In genomic region chr5:159218595-159219023, GRCh38 we compare ENCODE assay signal across 19 cellular contexts. TPM values are rescaled to one million over a fixed set of nuclear protein-coding genes. Genes with fewer than 3 reads are reported as not detected.
DNase-seq lines count a peak whose midpoint lies in the region; ATAC-seq and TF ChIP-seq lines count a peak whose summit lies in the region.
"Had no signal": no experiment of that assay in that cellular context is flagged by ENCODE, and none has a peak within 500 bp of the region (broad histone marks: within the 10 kb centered on the region; RNA-seq: fewer than 3 reads in every experiment).

No MANE protein-coding gene starts in this region.

- H3K36me3 ChIP-seq in GM23248 (ENCODE audit: low read depth) = no peaks in the 10 kb centered on the region
- no peaks in the 10 kb centered on the region for H3K36me3 ChIP-seq in mesenchymal stem cell (ENCODE audit: control insufficient read depth in 1 of 2, insufficient read depth in 2 of 2, low read depth in 1 of 2, low read length in 2 of 2)
- H3K36me3 ChIP-seq: gastrocnemius medialis, upper lobe of left lung had no signal

- no peaks in the 10 kb centered on the region for H4K20me1 ChIP-seq in GM23248 (ENCODE audit: insufficient read depth)

- 49 to 56% methylated on average over 2 of the region's 2 CpGs for whole genome bisulfite sequencing in GM23248 (ENCODE audit: low coverage in 1 of 2, low lambda C conversion rate in 2 of 2, missing lambda C conversion rate in 2 of 2), 2 experiments
- 95% methylated on average over 2 of the region's 2 CpGs for WGBS in mesenchymal stem cell

- no peak overlapping the region for H3K27ac ChIP-seq in GM23248
- H3K27ac ChIP-seq in mesenchymal stem cell (ENCODE audit: low read length, poor library complexity, severe bottlenecking) = no peak overlapping the region
- H3K27ac ChIP-seq: gastrocnemius medialis, upper lobe of left lung had no signal

- no peak overlapping the region for H2BK5ac ChIP-seq in mesenchymal stem cell (ENCODE audit: low read depth, low read length, poor library complexity, severe bottlenecking)

- ATAC-seq in GM18517 (IDR thresholded peaks at IDR 0.05; ENCODE audit: unreplicated experiment) = no peak
- ATAC-seq in GM18858 (IDR thresholded peaks at IDR 0.05; ENCODE audit: unreplicated experiment) = no peak
- ATAC-seq: gastrocnemius medialis, left cardiac atrium, T-helper 17 cell had no signal

- H3K4me2 ChIP-seq in GM23248 (ENCODE audit: unreplicated experiment) = no peak overlapping the region
- H3K4me2 ChIP-seq in mesenchymal stem cell (ENCODE audit: low read length, poor library complexity, severe bottlenecking) = no peak overlapping the region

- H2AK5ac ChIP-seq in mesenchymal stem cell (ENCODE audit: low read length, severe bottlenecking) = no peak overlapping the region

- H3K27me3 ChIP-seq in GM23248 (replicated peaks; ENCODE audit: insufficient read depth) = no peaks in the 10 kb centered on the region
- no peaks in the 10 kb centered on the region for H3K27me3 ChIP-seq in mesenchymal stem cell (ENCODE audit: control insufficient read depth in 1 of 2, insufficient read depth in 1 of 2, low read length in 2 of 2)
- H3K27me3 ChIP-seq: gastrocnemius medialis, upper lobe of left lung had no signal

- H3K9ac ChIP-seq in GM23248 = no peak overlapping the region
- H3K9ac ChIP-seq in mesenchymal stem cell (ENCODE audit: low read length) = no peak overlapping the region

- no peak overlapping the region for H3K4ac ChIP-seq in mesenchymal stem cell (ENCODE audit: low read depth in 1 of 2, low read length in 2 of 2)

- H3K4me3 ChIP-seq in GM23248 (no peak overlapping the region), cardiac fibroblast (replicated peaks in 1 of 2; ENCODE audit: low read depth in 2 of 2, low read length in 2 of 2) (no peak overlapping the region), mesenchymal stem cell (ENCODE audit: insufficient read depth in 1 of 2, low read depth in 1 of 2, low read length in 2 of 2) (no peak overlapping the region)
- H3K4me3 ChIP-seq: gastrocnemius medialis, upper lobe of left lung had no signal

- H3F3A ChIP-seq in GM23248 (ENCODE audit: insufficient read depth) = no peaks in the 10 kb centered on the region

- TF ChIP-seq CTCF in cardiac fibroblast (IDR thresholded peaks at IDR 0.05; ENCODE audit: low read depth, low read length) = no peak

- H3K79me2 ChIP-seq in GM23248 (ENCODE audit: insufficient read depth) = no peaks in the 10 kb centered on the region

- H3K9me2 ChIP-seq in GM23248 (ENCODE audit: insufficient read depth) = no peaks in the 10 kb centered on the region

- H2BK120ac ChIP-seq in mesenchymal stem cell (ENCODE audit: low read depth, low read length) = no peak overlapping the region

- H4K8ac ChIP-seq in mesenchymal stem cell (ENCODE audit: low read length) = no peak overlapping the region

- 0 out of 2 replicates have a peak, but pooled peaks cover 6% of the 10 kb centered on the region for H3K4me1 ChIP-seq in GM23248 (ENCODE audit: insufficient read depth)
- H3K4me1 ChIP-seq in mesenchymal stem cell (ENCODE audit: control insufficient read depth, insufficient read depth, low read depth, low read length) = no peaks in the 10 kb centered on the region
- H3K4me1 ChIP-seq: gastrocnemius medialis had no signal

- DNase-seq in GM23248 (peak; percentile 39), OCI-M1 (lab: John Stamatoyannopoulos, UW) (peak; percentile 69), cardiac fibroblast (ENCODE audit: low read depth in 2 of 2) (peak; percentile 21 to 36), mesenchymal stem cell (peak; percentile 24), cerebellum (ENCODE audit: low spot score) (no peak)
- DNase-seq: activated CD4-positive, alpha-beta memory T cell treated with anti-CD3 and anti-CD28 coated beads for 36 hours; activated T-cell treated with anti-CD3 and anti-CD28 coated beads for 4 hours; anterior cingulate cortex; gastrocnemius medialis; KBM-7; left cardiac atrium; midbrain; NCI-H510A; SIG-M5; stimulated activated CD4-positive, alpha-beta T cell treated with anti-CD3 and anti-CD28 coated beads, Interleukin-2, amount 100 ng/mL, for 48 hours; T-helper 17 cell; upper lobe of left lung had no signal

- no peak overlapping the region for H2BK15ac ChIP-seq in mesenchymal stem cell (ENCODE audit: low read depth, poor library complexity, severe bottlenecking)

- H3K23ac ChIP-seq in mesenchymal stem cell (ENCODE audit: low read length in 2 of 2) = no peak overlapping the region

- no peak overlapping the region for H4K91ac ChIP-seq in mesenchymal stem cell (ENCODE audit: low read length)

- H3K79me1 ChIP-seq in mesenchymal stem cell (replicated peaks; ENCODE audit: low read length, poor library complexity, severe bottlenecking) = no peaks in the 10 kb centered on the region

- H3K18ac ChIP-seq in mesenchymal stem cell (ENCODE audit: low read depth in 1 of 2, low read length in 2 of 2) = no peak overlapping the region

- H2AFZ ChIP-seq in GM23248 (peak overlapping the region; percentile 35; the same call in 1 of the 2 replicates), mesenchymal stem cell (ENCODE audit: low read depth, low read length) (no peak overlapping the region)

- in situ Hi-C loops in GM23248 (cut with MboI) = no loop called here

- no peak overlapping the region for H2BK12ac ChIP-seq in mesenchymal stem cell (ENCODE audit: low read length in 2 of 2)

- H3K9me3 ChIP-seq in GM23248 (ENCODE audit: low read depth) (no peaks in the 10 kb centered on the region), mesenchymal stem cell (ENCODE audit: control insufficient read depth, low read length) (no peaks in the 10 kb centered on the region)
- H3K9me3 ChIP-seq: gastrocnemius medialis, upper lobe of left lung had no signal

- no peak overlapping the region for H3K14ac ChIP-seq in mesenchymal stem cell (ENCODE audit: low read length in 2 of 2)

RNA-seq across cellular contexts. Expression of gene RNF145, which starts 9.3 kb away (rescaled TPM):
- 31.5 and 38.7 TPM in 2 replicates for total RNA-seq in GM23248 (2014; rRNA removed; shearing (Covaris generic))
- polyA plus RNA-seq in GM23248 (2016; fragmentation: Nextera tagmentation; extraction: Ambion mirVana) = 9.2 and 10.6 TPM in 2 replicates
- polyA plus RNA-seq in mesenchymal stem cell (2013, experiment 1 of 2) = 50.9 TPM
- polyA plus RNA-seq in mesenchymal stem cell (2013, experiment 2 of 2) = 50.6 TPM
- 71.3 TPM for total RNA-seq in cerebellum

RNA-seq across cellular contexts. Expression of gene UBLCP1, which starts 44.5 kb away (rescaled TPM):
- 24.5 and 38.2 TPM in 2 replicates for total RNA-seq in GM23248 (2014; rRNA removed; shearing (Covaris generic))
- 37.6 and 39.8 TPM in 2 replicates for polyA plus RNA-seq in GM23248 (2016; fragmentation: Nextera tagmentation; extraction: Ambion mirVana)
- polyA plus RNA-seq in mesenchymal stem cell (2013, experiment 1 of 2) = 47.9 TPM
- 52.3 TPM for polyA plus RNA-seq in mesenchymal stem cell (2013, experiment 2 of 2)
- total RNA-seq in cerebellum = 18.2 TPM
